In the genomic region with DNA sequence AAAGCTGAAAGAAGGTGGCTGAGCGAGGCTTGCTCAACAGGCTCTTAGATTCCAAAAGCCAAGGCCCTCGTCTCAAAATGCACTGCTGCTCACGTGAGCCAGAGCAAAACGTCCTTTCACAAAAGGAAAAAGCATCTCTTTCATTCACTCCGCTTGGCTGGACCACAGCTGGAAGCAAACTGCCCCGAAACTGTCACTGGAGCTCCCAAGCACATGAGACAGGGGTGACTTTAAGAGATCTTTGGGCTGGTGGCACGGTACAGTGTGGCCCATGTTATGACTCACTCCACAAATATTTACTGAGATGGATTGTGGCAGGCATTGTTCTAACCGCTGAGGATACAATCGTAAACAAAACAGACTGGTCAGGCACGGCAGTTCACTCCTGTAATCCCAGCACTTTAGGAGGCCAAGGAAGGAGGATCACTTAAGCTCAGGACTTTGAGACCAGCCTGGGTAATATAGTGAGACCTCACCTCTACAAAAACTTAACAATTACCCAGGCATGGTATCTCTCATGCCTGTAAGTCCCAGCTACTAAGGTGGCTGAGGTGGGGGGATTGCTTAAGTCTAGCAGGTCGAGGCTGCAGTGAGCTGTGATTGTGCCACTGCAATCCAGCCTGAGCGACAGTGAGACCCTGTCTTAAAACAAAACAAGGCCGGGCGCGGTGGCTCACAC, we compare ENCODE assay signal across 8 cellular contexts. TPM values are rescaled to one million over a fixed set of nuclear protein-coding genes. Genes with fewer than 3 reads are reported as not detected.
A peak's percentile ranks its signal among the peaks of the same experiment; 100 is the strongest.
DNase-seq lines count a peak whose midpoint lies in the region; ATAC-seq and TF ChIP-seq lines count a peak whose summit lies in the region.

No MANE protein-coding gene starts in this region.

- intact Hi-C loops in ovary (cut with DNase I) = no loop called here

- H3K27me3 Mint-ChIP-seq in activated T-cell treated with anti-CD3 and anti-CD28 coated beads, Interleukin-2, amount 50 U/mL, for 72 hours (ENCODE audit: low read depth) = no peaks in the 10 kb centered on the region
- no peaks in the 10 kb centered on the region for H3K27me3 Mint-ChIP-seq in T-helper 17 cell

- WGBS in ovary, 3 donors = 38 to 44% (median 41%) methylated on average over 15 of the region's 15 CpGs

- H3K4me3 ChIP-seq in fibroblast of villous mesenchyme (ENCODE audit: low read depth, low read length) (no peak overlapping the region), ovary (no peak overlapping the region)

- H3K9me3 ChIP-seq in T-helper 17 cell (ENCODE audit: control insufficient read depth, low read length, poor library complexity, severe bottlenecking) = no peaks in the 10 kb centered on the region
- H3K9me3 ChIP-seq in ovary = no peaks in the 10 kb centered on the region

- H3K36me3 Mint-ChIP-seq in activated T-cell treated with anti-CD3 and anti-CD28 coated beads, Interleukin-2, amount 50 U/mL, for 72 hours (ENCODE audit: insufficient read depth in 2 of 2) = peaks cover 3 to 4% of the 10 kb centered on the region in 2 donors
- H3K36me3 Mint-ChIP-seq in T-helper 17 cell (ENCODE audit: low read depth) = peaks cover 7% of the 10 kb centered on the region

- no peak for TF ChIP-seq POLR2A in ovary (IDR thresholded peaks at IDR 0.05)

- H3K27ac Mint-ChIP-seq in activated T-cell treated with anti-CD3 and anti-CD28 coated beads, Interleukin-2, amount 50 U/mL, for 72 hours = peak overlapping the region; percentile 8
- H3K27ac Mint-ChIP-seq in T-helper 17 cell = peak overlapping the region; percentile 99

- H3K27ac ChIP-seq in ovary = peak overlapping the region; percentile 44 to 50

- no peak for DNase-seq in activated T-cell treated with anti-CD3 and anti-CD28 coated beads, Interleukin-2, amount 50 U/mL, for 72 hours
- no peak for DNase-seq in activated T-cell treated with anti-CD3 and anti-CD28 coated beads for 4 hours
- no peak for DNase-seq in T-helper 17 cell
- DNase-seq in fibroblast of villous mesenchyme (ENCODE audit: low read depth) = peak; percentile 81
- peak; percentile 35 to 60 (median 52) for DNase-seq in ovary
- no peak for DNase-seq in cerebellum (ENCODE audit: low spot score)
- DNase-seq in NCI-H1694 treated with DMSO at 0.1 percent for 48 hours (lab: John Stamatoyannopoulos, UW) = no peak

- peak overlapping the region; percentile 20 to 44 for H3K4me3 Mint-ChIP-seq in activated T-cell treated with anti-CD3 and anti-CD28 coated beads, Interleukin-2, amount 50 U/mL, for 72 hours
- no peak overlapping the region for H3K4me3 Mint-ChIP-seq in T-helper 17 cell

- H3K36me3 ChIP-seq in ovary = no peaks in the 10 kb centered on the region

- H3K9me3 Mint-ChIP-seq in activated T-cell treated with anti-CD3 and anti-CD28 coated beads, Interleukin-2, amount 50 U/mL, for 72 hours = no peaks in the 10 kb centered on the region

- no peak for ATAC-seq in activated T-cell treated with anti-CD3 and anti-CD28 coated beads, Interleukin-2, amount 50 U/mL, for 72 hours (replicated peaks in 1 of 2)
- ATAC-seq in T-helper 17 cell (no peak), HG03342 (IDR thresholded peaks at IDR 0.05; ENCODE audit: unreplicated experiment) (no peak)

- TF ChIP-seq CTCF in fibroblast of villous mesenchyme (IDR thresholded peaks at IDR 0.05; ENCODE audit: insufficient read depth, low read depth, low read length) (no peak), ovary (IDR thresholded peaks at IDR 0.05) (no peak)

- no peaks in the 10 kb centered on the region for H3K27me3 ChIP-seq in ovary

- H3K4me1 Mint-ChIP-seq in activated T-cell treated with anti-CD3 and anti-CD28 coated beads, Interleukin-2, amount 50 U/mL, for 72 hours (ENCODE audit: low read depth) = peaks cover 78% of the 10 kb centered on the region
- H3K4me1 Mint-ChIP-seq in T-helper 17 cell = peaks cover 55% of the 10 kb centered on the region

- TF ChIP-seq EP300 in ovary (IDR thresholded peaks at IDR 0.05) = no peak

- H3K4me1 ChIP-seq in ovary (ENCODE audit: insufficient read depth) = peaks cover 13% of the 10 kb centered on the region

RNA-seq across cellular contexts. Expression of a gene that starts 3.6 kb away (rescaled TPM):
- total RNA-seq in activated T-cell treated with anti-CD3 and anti-CD28 coated beads, Interleukin-2, amount 50 U/mL, for 72 hours = 100 to 1,000 TPM in 1 of 2 donors, 10 to 100 TPM in 1; 87.5 to 102 TPM
- 10 to 100 TPM; 72.2 to 91.4 TPM for total RNA-seq in T-helper 17 cell
- total RNA-seq in fibroblast of villous mesenchyme = 10.0 and 10.8 TPM in 2 replicates
- 10 to 100 TPM; 22.5 to 60.5 (median 39.4) TPM for total RNA-seq in ovary
- polyA plus RNA-seq in ovary = 10 to 100 TPM; 16.4 to 68.4 TPM
- total RNA-seq in cerebellum = 19.9 TPM

RNA-seq across cellular contexts. Expression of a gene that starts 23.7 kb away (rescaled TPM):
- total RNA-seq in activated T-cell treated with anti-CD3 and anti-CD28 coated beads, Interleukin-2, amount 50 U/mL, for 72 hours = 10 to 100 TPM; 15.6 to 20.3 TPM
- total RNA-seq in T-helper 17 cell (10 to 100 TPM; 44.4 to 80.2 TPM), fibroblast of villous mesenchyme (17.1 and 19.4 TPM in 2 replicates), ovary (100 to 1,000 TPM in 1 of 7 donors, 10 to 100 TPM in 6; 15.0 to 153 (median 19.4) TPM), cerebellum (5.2 TPM)
- 10 to 100 TPM; 13.3 to 25.2 TPM for polyA plus RNA-seq in ovary

Comparison
In these comparisons a context has a peak if more than half of its experiments do, and no peak if none do; other contexts are left out.
1. DNase-seq: peak in fibroblast of villous mesenchyme (single experiment) and ovary (5 of 5); none in activated T-cell treated with anti-CD3 and anti-CD28 coated beads, Interleukin-2, amount 50 U/mL, for 72 hours (0 of 2), activated T-cell treated with anti-CD3 and anti-CD28 coated beads for 4 hours (single experiment), T-helper 17 cell (0 of 3), cerebellum (single experiment) and NCI-H1694 treated with DMSO at 0.1 percent for 48 hours (single experiment).